7 cellular contexts compared by ENCODE assay signal in the genomic region with DNA sequence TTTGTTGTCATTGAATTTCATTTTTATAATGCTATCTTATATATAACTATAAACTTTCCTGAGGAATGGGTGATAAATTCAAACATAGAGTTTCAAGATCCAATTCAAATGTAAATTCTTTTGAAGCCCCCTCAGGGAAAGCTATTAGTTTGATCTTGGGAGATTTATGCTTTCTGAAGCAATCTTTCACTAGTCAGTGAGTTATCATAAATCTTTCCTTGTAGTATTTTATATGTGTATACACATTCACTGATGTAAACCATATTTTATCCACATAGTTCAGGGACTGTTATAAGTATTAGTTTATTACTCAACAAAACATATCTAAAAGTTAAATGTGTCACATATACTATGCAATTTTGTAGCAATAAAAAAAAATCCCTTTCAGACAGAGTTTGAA.
"Had no signal": no experiment of that assay in that cellular context is flagged by ENCODE, and none has a peak within 500 bp of the region (broad histone marks: within the 10 kb centered on the region; RNA-seq: fewer than 3 reads in every experiment).

No MANE protein-coding gene starts in this region.

- H3K27ac ChIP-seq: KMS-11 had no signal

- H3K9ac ChIP-seq: KMS-11 had no signal

- ATAC-seq: GM23338 had no signal

- DNase-seq: H9, HCEC 1CT, HFFc6, IMR-90, KBM-7 had no signal

- H3K4me3 ChIP-seq: GM23338 had no signal
